ENCODE assay signal across 2 cellular contexts in genomic region chr20:57760698-57761412, GRCh38.
TF ChIP-seq lines count a peak whose summit lies in the region.

No MANE protein-coding gene starts in this region.

TF ChIP-seq in HepG2, 621 proteins besides CTCF, POLR2A, EP300 and RAD21:
- no peak for TF ChIP-seq ZMYM2 (CRISPR knock-in tag; IDR thresholded peaks at IDR 0.05)
- TF ChIP-seq MNT (IDR thresholded peaks at IDR 0.05) = 0 out of 2 replicates have a peak, but pooled peaks have one; percentile 56
- TF ChIP-seq RAD51 (IDR thresholded peaks at IDR 0.05; ENCODE audit: borderline replicate concordance) = peak; percentile 38; the same call in 1 of the 2 replicates
- no peak for TF ChIP-seq ZBTB37 (CRISPR knock-in tag; IDR thresholded peaks at IDR 0.05)
- no peak for TF ChIP-seq ZNF224 (CRISPR knock-in tag; IDR thresholded peaks at IDR 0.05)
- no peak for TF ChIP-seq GMEB2 (CRISPR knock-in tag; IDR thresholded peaks at IDR 0.05; ENCODE audit: low read depth)
- TF ChIP-seq ZNF644 (CRISPR knock-in tag; IDR thresholded peaks at IDR 0.05; ENCODE audit: low read depth) = no peak
- no peak for TF ChIP-seq KLF6 (CRISPR knock-in tag; IDR thresholded peaks at IDR 0.05)
- TF ChIP-seq CREM (IDR thresholded peaks at IDR 0.05) = no peak
- no peak for TF ChIP-seq CREM (CRISPR knock-in tag; IDR thresholded peaks at IDR 0.05)
- TF ChIP-seq MYPOP (CRISPR knock-in tag; IDR thresholded peaks at IDR 0.05) = no peak
- peak; percentile 66; the same call in 1 of the 2 replicates for TF ChIP-seq USF2 (IDR thresholded peaks at IDR 0.05; ENCODE audit: low read depth, low read length)
- TF ChIP-seq USF2 (CRISPR knock-in tag; IDR thresholded peaks at IDR 0.05; ENCODE audit: borderline replicate concordance) = no peak
- TF ChIP-seq TEAD3 (CRISPR knock-in tag; optimal IDR thresholded peaks at IDR 0.05; ENCODE audit: borderline replicate concordance) = no peak
- no peak for TF ChIP-seq DMAP1 (CRISPR knock-in tag; IDR thresholded peaks at IDR 0.05)
- no peak for TF ChIP-seq NFE2 (CRISPR knock-in tag; IDR thresholded peaks at IDR 0.05)

TF ChIP-seq in GM12878, 131 proteins besides CTCF, POLR2A, EP300 and RAD21:
- TF ChIP-seq USF1 (IDR thresholded peaks at IDR 0.05; ENCODE audit: borderline replicate concordance, extremely low read length, insufficient read depth, low read depth, low read length) (peak; percentile 5), IRF5 (IDR thresholded peaks at IDR 0.05; ENCODE audit: borderline replicate concordance) (no peak), ZBTB33 (IDR thresholded peaks at IDR 0.05) (no peak)
